Comparison of ENCODE assay signal across 18 cellular contexts in genomic region chr19:39542198-39542597, GRCh38. TPM values are rescaled to one million over a fixed set of nuclear protein-coding genes. Genes with fewer than 3 reads are reported as not detected.
DNase-seq lines count a peak whose midpoint lies in the region; TF ChIP-seq lines count a peak whose summit lies in the region.
"Had no signal": no experiment of that assay in that cellular context is flagged by ENCODE, and none has a peak within 500 bp of the region (broad histone marks: within the 10 kb centered on the region; RNA-seq: fewer than 3 reads in every experiment).

No MANE protein-coding gene starts in this region.

- H4K91ac ChIP-seq in neuronal stem cell (ENCODE audit: low read depth, low read length, poor library complexity): no peak overlapping the region

- H3K36me3 Mint-ChIP-seq in endothelial cell (ENCODE audit: low read depth, unreplicated experiment): peaks cover 5% of the 10 kb centered on the region
- peaks cover 8% of the 10 kb centered on the region for H3K36me3 Mint-ChIP-seq in activated CD4-positive, alpha-beta memory T cell treated with anti-CD3 and anti-CD28 coated beads, Interleukin-2, amount 10 ng/mL, durations not matched to agents 7 days and 5 days (ENCODE audit: low read depth)

- H2BK5ac ChIP-seq in neuronal stem cell (ENCODE audit: low read length): no peak overlapping the region

- H3K9ac ChIP-seq in Loucy (ENCODE audit: low read depth, low read length, poor library complexity, severe bottlenecking): no peak overlapping the region
- H3K9ac ChIP-seq in neuronal stem cell (ENCODE audit: low read depth, low read length, poor library complexity): no peak overlapping the region

- H3K79me1 ChIP-seq in neuronal stem cell (ENCODE audit: low read depth, low read length): peaks cover 1% of the 10 kb centered on the region

- H3K23ac ChIP-seq in neuronal stem cell (ENCODE audit: low read depth, low read length, poor library complexity): no peak overlapping the region

- no peak overlapping the region for H2AK5ac ChIP-seq in neuronal stem cell (ENCODE audit: low read depth, low read length)

- no peak overlapping the region for H3K27ac ChIP-seq in neuronal stem cell (replicated peaks; ENCODE audit: low read length)
- H3K27ac ChIP-seq: brain microvascular endothelial cell, left lung, transverse colon had no signal

- H3K9me3 Mint-ChIP-seq in endothelial cell (ENCODE audit: unreplicated experiment): no peaks in the 10 kb centered on the region
- H3K9me3 Mint-ChIP-seq in activated CD4-positive, alpha-beta memory T cell treated with anti-CD3 and anti-CD28 coated beads, Interleukin-2, amount 10 ng/mL, durations not matched to agents 7 days and 5 days: no peaks in the 10 kb centered on the region
- H3K9me3 Mint-ChIP-seq: activated T-helper 1 cell treated with anti-CD3 and anti-CD28 coated beads, Interleukin-12 subunit alpha, Interleukin-12 subunit beta, Interleukin-2, Interleukin-4 antibody, amounts not matched to agents 30 ng/mL and 10 ng/mL and 1 ng/mL, durations not matched to agents 14 hours and 24 hours and 36 hours had no signal

- H3K18ac ChIP-seq in neuronal stem cell (ENCODE audit: low read length): no peak overlapping the region

- no peak overlapping the region for H3K4me3 ChIP-seq in Loucy (ENCODE audit: low read length, poor library complexity, severe bottlenecking)
- no peak overlapping the region for H3K4me3 ChIP-seq in neuronal stem cell (ENCODE audit: low read length in 2 of 2)
- H3K4me3 ChIP-seq: heart right ventricle, left lung, transverse colon had no signal

- H3K27ac Mint-ChIP-seq in endothelial cell (ENCODE audit: unreplicated experiment): peak overlapping the region; percentile 49
- H3K27ac Mint-ChIP-seq in activated CD4-positive, alpha-beta memory T cell treated with anti-CD3 and anti-CD28 coated beads, Interleukin-2, amount 10 ng/mL, durations not matched to agents 7 days and 5 days: no peak overlapping the region
- H3K27ac Mint-ChIP-seq: activated T-helper 1 cell treated with anti-CD3 and anti-CD28 coated beads, Interleukin-12 subunit alpha, Interleukin-12 subunit beta, Interleukin-2, Interleukin-4 antibody, amounts not matched to agents 30 ng/mL and 10 ng/mL and 1 ng/mL, durations not matched to agents 14 hours and 24 hours and 36 hours had no signal

- DNase-seq in NCI-H345 (lab: John Stamatoyannopoulos, UW) (peak; percentile 25), NCI-H345 treated with DMSO at 0.1 percent for 48 hours (lab: John Stamatoyannopoulos, UW; ENCODE audit: unreplicated experiment) (no peak), endothelial cell (ENCODE audit: low spot score) (peak; percentile 23), neuronal stem cell (ENCODE audit: low spot score) (no peak), SW480 (ENCODE audit: low spot score) (no peak), OCI-M1 (lab: John Stamatoyannopoulos, UW) (no peak)
- DNase-seq in activated CD4-positive, alpha-beta memory T cell treated with anti-CD3 and anti-CD28 coated beads, Interleukin-2, amount 10 ng/mL, durations not matched to agents 7 days and 5 days: no peak
- DNase-seq: brain microvascular endothelial cell; Calu3; heart right ventricle; left lung; NCI-H1436 treated with DMSO at 0.1 percent for 48 hours; stimulated activated CD4-positive, alpha-beta T cell treated with anti-CD3 and anti-CD28 coated beads, Interleukin-12 subunit alpha, Interleukin-12 subunit beta, amount 100 ng/mL, for 4 hours; transverse colon had no signal

- H3K14ac ChIP-seq in neuronal stem cell (ENCODE audit: low read length): no peak overlapping the region

- no peaks in the 10 kb centered on the region for H3K9me2 ChIP-seq in Loucy (replicated peaks; ENCODE audit: low read depth, low read length)

- H2BK15ac ChIP-seq in neuronal stem cell (ENCODE audit: low read length): no peak overlapping the region

- peaks cover 10% of the 10 kb centered on the region for H4K20me1 ChIP-seq in Loucy (ENCODE audit: insufficient read depth, low read length, poor library complexity, severe bottlenecking)

- H3F3A ChIP-seq in Loucy (ENCODE audit: low read depth): no peaks in the 10 kb centered on the region

- H3K27me3 Mint-ChIP-seq in endothelial cell (ENCODE audit: unreplicated experiment): peaks cover 15% of the 10 kb centered on the region
- H3K27me3 Mint-ChIP-seq in activated CD4-positive, alpha-beta memory T cell treated with anti-CD3 and anti-CD28 coated beads, Interleukin-2, amount 10 ng/mL, durations not matched to agents 7 days and 5 days: no peaks in the 10 kb centered on the region

- WGBS in neuronal stem cell (ENCODE audit: extremely low coverage in 2 of 2, insufficient read length in 2 of 2, insufficient replicate concordance in 1 of 2), 2 donors: no CpG with 5 or more reads among the region's 2 CpGs

- H3K27me3 ChIP-seq in Loucy (ENCODE audit: insufficient read depth, low read length, poor library complexity, severe bottlenecking) (no peaks in the 10 kb centered on the region), neuronal stem cell (ENCODE audit: control insufficient read depth in 3 of 3, insufficient read depth in 3 of 3, low read depth in 1 of 3, low read length in 3 of 3) (no peaks in the 10 kb centered on the region)
- H3K27me3 ChIP-seq: brain microvascular endothelial cell had no signal

- no peak overlapping the region for H2BK12ac ChIP-seq in neuronal stem cell (ENCODE audit: low read length)

- no peak overlapping the region for H2BK120ac ChIP-seq in neuronal stem cell (ENCODE audit: low read depth, low read length)

- H3K36me3 ChIP-seq in Loucy (ENCODE audit: insufficient read depth, low read length): no peaks in the 10 kb centered on the region
- no peaks in the 10 kb centered on the region for H3K36me3 ChIP-seq in neuronal stem cell (replicated peaks in 1 of 2; ENCODE audit: control insufficient read depth in 2 of 2, insufficient read depth in 2 of 2, low read length in 2 of 2)
- H3K36me3 ChIP-seq: brain microvascular endothelial cell, heart right ventricle, left lung, transverse colon had no signal

- H2AFZ ChIP-seq in Loucy (ENCODE audit: low read length) (0 out of 2 replicates have a peak overlapping the region, but pooled peaks have one; percentile 43), neuronal stem cell (ENCODE audit: low read length) (peak overlapping the region; percentile 80)

- POLR2A ChIA-PET in activated CD4-positive, alpha-beta memory T cell treated with anti-CD3 and anti-CD28 coated beads, Interleukin-2, amount 10 ng/mL, durations not matched to agents 7 days and 5 days (lab: Charles Lee): interaction anchor here (1.6 to 2.3 kb wide), 2 partner anchors 10 to 106 kb away, joined by 5 to 6 read pairs; partner anchors contain the start of genes EID2B and RPS16

- H3K4ac ChIP-seq in neuronal stem cell (ENCODE audit: low read length): no peak overlapping the region

- H3K4me1 ChIP-seq in Loucy (ENCODE audit: insufficient read depth, low read length, poor library complexity, severe bottlenecking) (peaks cover 14% of the 10 kb centered on the region), neuronal stem cell (ENCODE audit: control insufficient read depth in 2 of 2, insufficient read depth in 1 of 2, low read depth in 1 of 2, low read length in 2 of 2) (peaks cover 5 to 13% of the 10 kb centered on the region in 2 donors)

- H3K9me3 ChIP-seq in Loucy (ENCODE audit: insufficient read depth, low read depth, low read length): no peaks in the 10 kb centered on the region
- H3K9me3 ChIP-seq in neuronal stem cell (replicated peaks in 1 of 2; ENCODE audit: control insufficient read depth in 2 of 2, insufficient read depth in 1 of 2, low read depth in 1 of 2, low read length in 2 of 2): peaks cover 0 to 2% of the 10 kb centered on the region in 2 donors
- H3K9me3 ChIP-seq: heart right ventricle, left lung, transverse colon had no signal

- no peak overlapping the region for H3K4me2 ChIP-seq in Loucy (ENCODE audit: low read depth, low read length, poor library complexity, severe bottlenecking)
- no peak overlapping the region for H3K4me2 ChIP-seq in neuronal stem cell (ENCODE audit: insufficient read depth, low read length, poor library complexity, severe bottlenecking)

- CTCF ChIA-PET in activated CD4-positive, alpha-beta memory T cell treated with anti-CD3 and anti-CD28 coated beads, Interleukin-2, amount 10 ng/mL, durations not matched to agents 7 days and 5 days (lab: Charles Lee): interaction anchor here (0.6 to 1.8 kb wide), 5 partner anchors 9 to 663 kb away, joined by 3 to 8 read pairs (median 4); no protein-coding TSS in a partner anchor

- peaks cover 24% of the 10 kb centered on the region for H3K79me2 ChIP-seq in Loucy (ENCODE audit: insufficient read depth, low read length)

- H4K8ac ChIP-seq in neuronal stem cell (ENCODE audit: low read depth, low read length): no peak overlapping the region

- H3K4me3 Mint-ChIP-seq in endothelial cell (ENCODE audit: unreplicated experiment): no peak overlapping the region
- H3K4me3 Mint-ChIP-seq in activated CD4-positive, alpha-beta memory T cell treated with anti-CD3 and anti-CD28 coated beads, Interleukin-2, amount 10 ng/mL, durations not matched to agents 7 days and 5 days: no peak overlapping the region
- H3K4me3 Mint-ChIP-seq: activated T-helper 1 cell treated with anti-CD3 and anti-CD28 coated beads, Interleukin-12 subunit alpha, Interleukin-12 subunit beta, Interleukin-2, Interleukin-4 antibody, amounts not matched to agents 30 ng/mL and 10 ng/mL and 1 ng/mL, durations not matched to agents 14 hours and 24 hours and 36 hours had no signal

- TF ChIP-seq CTCF in Loucy (conservative IDR thresholded peaks at IDR 0.05; ENCODE audit: low read length): no peak
- TF ChIP-seq CTCF in endothelial cell (IDR thresholded peaks at IDR 0.05; ENCODE audit: unreplicated experiment): no peak

- H3K4me1 Mint-ChIP-seq in endothelial cell (ENCODE audit: unreplicated experiment): peaks cover 37% of the 10 kb centered on the region
- peaks cover 56% of the 10 kb centered on the region for H3K4me1 Mint-ChIP-seq in activated CD4-positive, alpha-beta memory T cell treated with anti-CD3 and anti-CD28 coated beads, Interleukin-2, amount 10 ng/mL, durations not matched to agents 7 days and 5 days

RNA-seq across cellular contexts. Expression of gene EID2, which starts 2.2 kb away (rescaled TPM):
- 19.6 TPM for total RNA-seq in endothelial cell (ENCODE audit: unreplicated experiment)
- 27.4 TPM for polyA plus RNA-seq in neuronal stem cell (2013, experiment 1 of 2)
- polyA plus RNA-seq in neuronal stem cell (2013, experiment 2 of 2): 28.6 TPM
- total RNA-seq in activated CD4-positive, alpha-beta memory T cell treated with anti-CD3 and anti-CD28 coated beads, Interleukin-2, amount 10 ng/mL, durations not matched to agents 7 days and 5 days: 10 to 100 TPM; 14.8 to 15.2 TPM

RNA-seq across cellular contexts. Expression of gene EID2B, which starts 9.5 kb away (rescaled TPM):
- 3.2 TPM for total RNA-seq in endothelial cell (ENCODE audit: unreplicated experiment)
- 9.6 TPM for polyA plus RNA-seq in neuronal stem cell (2013, experiment 1 of 2)
- polyA plus RNA-seq in neuronal stem cell (2013, experiment 2 of 2): 10.4 TPM
- total RNA-seq in activated CD4-positive, alpha-beta memory T cell treated with anti-CD3 and anti-CD28 coated beads, Interleukin-2, amount 10 ng/mL, durations not matched to agents 7 days and 5 days: 1 to 10 TPM; 4.5 to 4.7 TPM

RNA-seq across cellular contexts. Expression of gene SELENOV, which starts 27.3 kb away (rescaled TPM):
- total RNA-seq in endothelial cell (ENCODE audit: unreplicated experiment): 2.9 TPM
- 4.2 TPM for polyA plus RNA-seq in neuronal stem cell (2013, experiment 1 of 2)
- 4.3 TPM for polyA plus RNA-seq in neuronal stem cell (2013, experiment 2 of 2)
- total RNA-seq in activated CD4-positive, alpha-beta memory T cell treated with anti-CD3 and anti-CD28 coated beads, Interleukin-2, amount 10 ng/mL, durations not matched to agents 7 days and 5 days: not detected
- total RNA-seq: A172; activated T-helper 1 cell treated with anti-CD3 and anti-CD28 coated beads, Interleukin-12 subunit alpha, Interleukin-12 subunit beta, Interleukin-2, Interleukin-4 antibody, amounts not matched to agents 30 ng/mL and 10 ng/mL and 1 ng/mL, durations not matched to agents 14 hours and 24 hours and 36 hours; Calu3; heart right ventricle; left lung; omental fat pad; transverse colon had no signal
- polyA plus RNA-seq: heart right ventricle had no signal

RNA-seq across cellular contexts. Expression of gene DLL3, which starts 43.5 kb away (rescaled TPM):
- 42.7 TPM for total RNA-seq in endothelial cell (ENCODE audit: unreplicated experiment)
- polyA plus RNA-seq in neuronal stem cell (2013, experiment 1 of 2): 4.0 TPM
- polyA plus RNA-seq in neuronal stem cell (2013, experiment 2 of 2): 4.0 TPM
- total RNA-seq in activated CD4-positive, alpha-beta memory T cell treated with anti-CD3 and anti-CD28 coated beads, Interleukin-2, amount 10 ng/mL, durations not matched to agents 7 days and 5 days: under 1 TPM; 0.28 to 0.30 TPM
- total RNA-seq: A172, heart right ventricle, transverse colon had no signal
- polyA plus RNA-seq: heart right ventricle had no signal

Comparison
In these comparisons a context has a peak if more than half of its experiments do, and no peak if none do; other contexts are left out.
1. DNase-seq: peak in NCI-H345 (single experiment) and endothelial cell (single experiment); none in NCI-H345 treated with DMSO at 0.1 percent for 48 hours (single experiment), neuronal stem cell (single experiment), SW480 (single experiment), OCI-M1 (single experiment) and activated CD4-positive, alpha-beta memory T cell treated with anti-CD3 and anti-CD28 coated beads, Interleukin-2, amount 10 ng/mL, durations not matched to agents 7 days and 5 days (single experiment).